8 cellular contexts compared by ENCODE assay signal in genomic region chr21:34745557-34746255, GRCh38.
A peak's percentile ranks its signal among the peaks of the same experiment; 100 is the strongest.
DNase-seq lines count a peak whose midpoint lies in the region; ATAC-seq, FAIRE-seq and TF ChIP-seq lines count a peak whose summit lies in the region.

No MANE protein-coding gene starts in this region.

- peak overlapping the region; percentile 45 for H2AFZ ChIP-seq in HepG2 (ENCODE audit: low read length)

- 54% methylated on average over 17 of the region's 21 CpGs for WGBS in A549 (ENCODE audit: missing lambda C conversion rate)
- WGBS in HepG2 (ENCODE audit: low lambda C conversion rate) = 15% methylated on average over 19 of the region's 21 CpGs

- ATAC-seq in A549 = peak; percentile 97 to 98
- ATAC-seq in GM18511 (IDR thresholded peaks at IDR 0.05; ENCODE audit: unreplicated experiment) = peak; percentile 72
- ATAC-seq in HG03175 (IDR thresholded peaks at IDR 0.05; ENCODE audit: unreplicated experiment) = peak; percentile 86
- ATAC-seq in HepG2 = peak; percentile 97

- FAIRE-seq in A549 (lab: Jason Lieb, UNC) = no peak
- peak; percentile 96 for FAIRE-seq in HepG2 (lab: Jason Lieb, UNC)

- H3K9ac ChIP-seq in colonic mucosa (ENCODE audit: low read depth in 2 of 2, low read length in 2 of 2) (peak overlapping the region in 1 of 2 donors; percentile 38), HepG2 (ENCODE audit: insufficient read depth, low read depth, low read length) (peak overlapping the region; percentile 45)

- peak; percentile 72 for TF ChIP-seq CTCF in A549 (IDR thresholded peaks at IDR 0.05)
- peak; percentile 83 for TF ChIP-seq CTCF in colonic mucosa (IDR thresholded peaks at IDR 0.05)
- TF ChIP-seq CTCF in HepG2 (CRISPR knock-in tag; IDR thresholded peaks at IDR 0.05) = peak; percentile 93

- peaks cover 2% of the 10 kb centered on the region for H3K79me2 ChIP-seq in HepG2 (ENCODE audit: insufficient read depth, low read length)

- no peak for TF ChIP-seq EP300 in A549 (IDR thresholded peaks at IDR 0.05)
- TF ChIP-seq EP300 in HepG2 (IDR thresholded peaks at IDR 0.05; ENCODE audit: low read depth in 2 of 2, low read length in 2 of 2) = no peak
- no peak for TF ChIP-seq EP300 in HepG2 (CRISPR knock-in tag; IDR thresholded peaks at IDR 0.05; ENCODE audit: borderline replicate concordance)

- POLR2A ChIA-PET in A549 (lab: Yijun Ruan, JAX) = interaction anchor here (0.5 to 3.5 kb wide), 6 partner anchors 26 to 306 kb away, joined by 3 to 70 read pairs (median 5); no protein-coding TSS in a partner anchor
- POLR2A ChIA-PET in HepG2 (lab: Yijun Ruan, JAX) = interaction anchor here (0.5 to 3.9 kb wide), 18 partner anchors 19 to 1281 kb away, joined by 3 to 88 read pairs (median 4); no protein-coding TSS in a partner anchor

- BruUV-seq in HepG2 (replicated peaks; lab: Mats Ljungman, UMichigan) = no TSS peak

- H3K27me3 ChIP-seq in colonic mucosa = no peaks in the 10 kb centered on the region
- 0 out of 5 replicates have a peak, but pooled peaks cover 0 to 8% of the 10 kb centered on the region in 2 experiments for H3K27me3 ChIP-seq in HepG2 (ENCODE audit: control insufficient read depth in 1 of 2, insufficient read depth in 2 of 2, low read length in 2 of 2)

- H3K4me1 ChIP-seq in A549 (peaks cover 4% of the 10 kb centered on the region; the same call in 2 of the 3 replicates), colonic mucosa (peaks cover 5% of the 10 kb centered on the region), HepG2 (ENCODE audit: insufficient read depth, low read length) (peaks cover 44% of the 10 kb centered on the region)

- TF ChIP-seq POLR2A in A549 (IDR thresholded peaks at IDR 0.05; ENCODE audit: low read length) (no peak), HepG2 (IDR thresholded peaks at IDR 0.05; ENCODE audit: insufficient read depth in 1 of 2, low read depth in 2 of 2, low read length in 2 of 2) (no peak)

- H3K4me2 ChIP-seq in A549 (peak overlapping the region; percentile 55; the same call in 2 of the 3 replicates), HepG2 (ENCODE audit: low read depth, low read length) (peak overlapping the region; percentile 60)

- H3K4me3 ChIP-seq in A549 = no peak overlapping the region
- H3K4me3 ChIP-seq in colonic mucosa = no peak overlapping the region
- H3K4me3 ChIP-seq in HepG2 (replicated peaks in 1 of 3; ENCODE audit: insufficient read depth in 1 of 3, low read depth in 2 of 3, low read length in 3 of 3) = peak overlapping the region; percentile 49 to 72 (median 58)

- CTCF ChIA-PET in A549 (lab: Yijun Ruan, JAX) = interaction anchor here (0.5 to 4.2 kb wide), 53 partner anchors 8 to 1195 kb away, joined by 3 to 46 read pairs (median 6); no protein-coding TSS in a partner anchor
- CTCF ChIA-PET in HepG2 (lab: Yijun Ruan, JAX; ENCODE audit: low intra/inter-chr PET ratio, low total read pairs) = interaction anchor here (0.9 to 1.7 kb wide), 6 partner anchors 47 to 1094 kb away, joined by 3 to 11 read pairs (median 4); no protein-coding TSS in a partner anchor

- H3K36me3 ChIP-seq in colonic mucosa (no peaks in the 10 kb centered on the region), HepG2 (replicated peaks in 1 of 2; ENCODE audit: control insufficient read depth in 1 of 2, insufficient read depth in 2 of 2, low read length in 2 of 2) (no peaks in the 10 kb centered on the region)

- in situ Hi-C loops in HepG2 (cut with HindIII; ENCODE audit: extremely low pct_ligation_motif_present, low pct_unique_long_range_greater_than_20kb) = loop anchor here (5.0 to 25.0 kb wide), 2 partner anchors 142 to 667 kb away; no protein-coding TSS in a partner anchor

- peak overlapping the region; percentile 72 to 85 for H3K27ac ChIP-seq in A549
- no peak overlapping the region for H3K27ac ChIP-seq in colonic mucosa
- H3K27ac ChIP-seq in HepG2 (ENCODE audit: extremely low read length, insufficient read depth, low read length) = peak overlapping the region; percentile 43

- intact Hi-C loops in colonic mucosa (cut with DNase I) = loop anchor here (5.0 to 10.0 kb wide), 2 partner anchors 657 to 1199 kb away; no protein-coding TSS in a partner anchor
- intact Hi-C loops in HepG2 (cut with micrococcal nuclease; ENCODE audit: unreplicated experiment) = loop anchor here (1.0 to 5.0 kb wide), 6 partner anchors 57 to 1095 kb away; no protein-coding TSS in a partner anchor

- peak; percentile 41 to 76 for DNase-seq in A549 (ENCODE audit: low read depth in 1 of 2, low spot score in 1 of 2)
- DNase-seq in NCI-H446 treated with DMSO at 0.1 percent for 48 hours (lab: John Stamatoyannopoulos, UW) = peak; percentile 17
- peak; percentile 25 for DNase-seq in activated CD4-positive, alpha-beta T cell treated with anti-CD3 and anti-CD28 coated beads for 1 hour
- DNase-seq in colonic mucosa = peak; percentile 68
- peak; percentile 90 for DNase-seq in HepG2 (ENCODE audit: low spot score)
- peak; percentile 39 to 41 for DNase-seq in stimulated activated CD4-positive, alpha-beta T cell treated with anti-CD3 and anti-CD28 coated beads, Interleukin-4, amount 100 ng/mL, for 48 hours (ENCODE audit: low read depth in 2 of 2)

- no peaks in the 10 kb centered on the region for H3K9me3 ChIP-seq in A549
- H3K9me3 ChIP-seq in colonic mucosa = no peaks in the 10 kb centered on the region
- no peaks in the 10 kb centered on the region for H3K9me3 ChIP-seq in HepG2 (ENCODE audit: low read length)

- peak; percentile 94 for TF ChIP-seq RAD21 in A549 (conservative IDR thresholded peaks at IDR 0.05 in 1 of 2, IDR thresholded peaks at IDR 0.05 in 1 of 2)
- TF ChIP-seq RAD21 in HepG2 (CRISPR knock-in tag; IDR thresholded peaks at IDR 0.05) = peak; percentile 96

- H4K20me1 ChIP-seq in HepG2 (ENCODE audit: insufficient read depth, low read length) = no peaks in the 10 kb centered on the region

TF ChIP-seq in A549, 52 proteins besides CTCF, POLR2A, EP300 and RAD21:
- no peak for TF ChIP-seq HOXB13 (CRISPR knock-in tag; IDR thresholded peaks at IDR 0.05; ENCODE audit: low read depth)
- TF ChIP-seq FOXS1 (CRISPR knock-in tag; IDR thresholded peaks at IDR 0.05) = no peak
- peak; percentile 92 for TF ChIP-seq SMC3 (IDR thresholded peaks at IDR 0.05)
- no peak for TF ChIP-seq GATA3 (IDR thresholded peaks at IDR 0.05; ENCODE audit: borderline replicate concordance)

TF ChIP-seq in HepG2, 621 proteins besides CTCF, POLR2A, EP300 and RAD21 (continues in another document):
- no peak for TF ChIP-seq ZNF557 (CRISPR knock-in tag; IDR thresholded peaks at IDR 0.05)
- TF ChIP-seq ZNF282 (IDR thresholded peaks at IDR 0.05; ENCODE audit: partially characterized antibody) = no peak
- TF ChIP-seq ZNF124 (CRISPR knock-in tag; IDR thresholded peaks at IDR 0.05) = no peak
- TF ChIP-seq ZNF253 (CRISPR knock-in tag; IDR thresholded peaks at IDR 0.05; ENCODE audit: borderline replicate concordance) = peak; percentile 15; the same call in 1 of the 2 replicates
- TF ChIP-seq, protein P1, sequence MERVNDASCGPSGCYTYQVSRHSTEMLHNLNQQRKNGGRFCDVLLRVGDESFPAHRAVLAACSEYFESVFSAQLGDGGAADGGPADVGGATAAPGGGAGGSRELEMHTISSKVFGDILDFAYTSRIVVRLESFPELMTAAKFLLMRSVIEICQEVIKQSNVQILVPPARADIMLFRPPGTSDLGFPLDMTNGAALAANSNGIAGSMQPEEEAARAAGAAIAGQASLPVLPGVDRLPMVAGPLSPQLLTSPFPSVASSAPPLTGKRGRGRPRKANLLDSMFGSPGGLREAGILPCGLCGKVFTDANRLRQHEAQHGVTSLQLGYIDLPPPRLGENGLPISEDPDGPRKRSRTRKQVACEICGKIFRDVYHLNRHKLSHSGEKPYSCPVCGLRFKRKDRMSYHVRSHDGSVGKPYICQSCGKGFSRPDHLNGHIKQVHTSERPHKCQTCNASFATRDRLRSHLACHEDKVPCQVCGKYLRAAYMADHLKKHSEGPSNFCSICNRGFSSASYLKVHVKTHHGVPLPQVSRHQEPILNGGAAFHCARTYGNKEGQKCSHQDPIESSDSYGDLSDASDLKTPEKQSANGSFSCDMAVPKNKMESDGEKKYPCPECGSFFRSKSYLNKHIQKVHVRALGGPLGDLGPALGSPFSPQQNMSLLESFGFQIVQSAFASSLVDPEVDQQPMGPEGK (CRISPR knock-in tag; IDR thresholded peaks at IDR 0.05) = 0 out of 2 replicates have a peak, but pooled peaks have one; percentile 4
- TF ChIP-seq HDAC2 (CRISPR knock-in tag; IDR thresholded peaks at IDR 0.05) = peak; percentile 35; the same call in 1 of the 2 replicates
- TF ChIP-seq LCORL (IDR thresholded peaks at IDR 0.05) = peak; percentile 66; the same call in 1 of the 2 replicates
- TF ChIP-seq LCORL (CRISPR knock-in tag; IDR thresholded peaks at IDR 0.05) = peak; percentile 86
- TF ChIP-seq TFDP2 (CRISPR knock-in tag; IDR thresholded peaks at IDR 0.05) = 0 out of 2 replicates have a peak, but pooled peaks have one; percentile 33
- TF ChIP-seq NONO (IDR thresholded peaks at IDR 0.05) = no peak
- TF ChIP-seq NONO (CRISPR knock-in tag; conservative IDR thresholded peaks at IDR 0.05) = peak; percentile 58
- TF ChIP-seq XRCC5 (optimal IDR thresholded peaks at IDR 0.05; ENCODE audit: low read length) = peak; percentile 77
- TF ChIP-seq, protein P2, sequence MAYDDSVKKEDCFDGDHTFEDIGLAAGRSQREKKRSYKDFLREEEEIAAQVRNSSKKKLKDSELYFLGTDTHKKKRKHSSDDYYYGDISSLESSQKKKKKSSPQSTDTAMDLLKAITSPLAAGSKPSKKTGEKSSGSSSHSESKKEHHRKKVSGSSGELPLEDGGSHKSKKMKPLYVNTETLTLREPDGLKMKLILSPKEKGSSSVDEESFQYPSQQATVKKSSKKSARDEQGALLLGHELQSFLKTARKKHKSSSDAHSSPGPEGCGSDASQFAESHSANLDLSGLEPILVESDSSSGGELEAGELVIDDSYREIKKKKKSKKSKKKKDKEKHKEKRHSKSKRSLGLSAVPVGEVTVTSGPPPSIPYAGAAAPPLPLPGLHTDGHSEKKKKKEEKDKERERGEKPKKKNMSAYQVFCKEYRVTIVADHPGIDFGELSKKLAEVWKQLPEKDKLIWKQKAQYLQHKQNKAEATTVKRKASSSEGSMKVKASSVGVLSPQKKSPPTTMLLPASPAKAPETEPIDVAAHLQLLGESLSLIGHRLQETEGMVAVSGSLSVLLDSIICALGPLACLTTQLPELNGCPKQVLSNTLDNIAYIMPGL (CRISPR knock-in tag; IDR thresholded peaks at IDR 0.05; ENCODE audit: borderline replicate concordance in 1 of 2, low read depth in 1 of 2) = peak; percentile 72 to 86; a peak in 3 of 4 replicates
- TF ChIP-seq ZNF558 (CRISPR knock-in tag; IDR thresholded peaks at IDR 0.05; ENCODE audit: borderline replicate concordance) = 0 out of 2 replicates have a peak, but pooled peaks have one; percentile 39

Comparison
In these comparisons a context has a peak if more than half of its experiments do, and no peak if none do; other contexts are left out.
1. DNase-seq: peak in every context shown above with its lines; median percentile 90 in HepG2; 68 in colonic mucosa; 58 in A549; 40 in stimulated activated CD4-positive, alpha-beta T cell treated with anti-CD3 and anti-CD28 coated beads, Interleukin-4, amount 100 ng/mL, for 48 hours; 25 in activated CD4-positive, alpha-beta T cell treated with anti-CD3 and anti-CD28 coated beads for 1 hour; 17 in NCI-H446 treated with DMSO at 0.1 percent for 48 hours.
2. H3K4me3 ChIP-seq: peak in HepG2 (3 of 3); none in A549 (single experiment) and colonic mucosa (single experiment).
3. Peak in every context shown above with its lines, with median percentiles within 50 percentile points of each other: ATAC-seq and CTCF ChIP-seq.